ENCODE assay signal across 28 cellular contexts in genomic region chr11:131349368-131350086, GRCh38. TPM values are rescaled to one million over a fixed set of nuclear protein-coding genes. Genes with fewer than 3 reads are reported as not detected.
"Had no signal": no experiment of that assay in that cellular context is flagged by ENCODE, and none has a peak within 500 bp of the region (broad histone marks: within the 10 kb centered on the region; RNA-seq: fewer than 3 reads in every experiment).

No MANE protein-coding gene starts in this region.

- H3K4me3 Mint-ChIP-seq: activated B cell treated with CpG ODN at 0.5 μM for 24 hours; activated CD4-positive, alpha-beta T cell treated with anti-CD3 and anti-CD28 coated beads, Interleukin-2, amount 10 ng/mL, durations not matched to agents 24 days and 14 days; activated naive CD4-positive, alpha-beta T cell treated with anti-CD3 and anti-CD28 coated beads for 36 hours; activated naive CD8-positive, alpha-beta T cell; activated T-cell treated with anti-CD3 and anti-CD28 coated beads, Interleukin-2, amount 50 U/mL, for 4 hours; activated T-helper 17 cell treated with anti-CD3 and anti-CD28 coated beads, Interleukin-2, amount 50 U/mL, for 72 hours; brain; central memory CD8-positive, alpha-beta T cell had no signal

- H3K27me3 ChIP-seq: SJSA1 had no signal

- H3K27me3 Mint-ChIP-seq: activated B cell treated with CpG ODN at 0.5 μM for 24 hours; activated CD4-positive, alpha-beta T cell treated with anti-CD3 and anti-CD28 coated beads, Interleukin-2, amount 10 ng/mL, durations not matched to agents 24 days and 14 days; activated naive CD8-positive, alpha-beta T cell; activated T-helper 17 cell treated with anti-CD3 and anti-CD28 coated beads, Interleukin-2, amount 50 U/mL, for 72 hours; central memory CD8-positive, alpha-beta T cell had no signal

- H3K4me2 ChIP-seq: KMS-11 had no signal

- ATAC-seq: activated T-cell treated with anti-CD3 and anti-CD28 coated beads, Interleukin-2, amount 50 U/mL, for 4 hours; activated T-helper 17 cell treated with anti-CD3 and anti-CD28 coated beads, Interleukin-2, amount 50 U/mL, for 72 hours; PC-3; SK-N-SH treated with all-trans-retinoic acid at 6 μM for 48 hours had no signal

- H3K4me3 ChIP-seq: SJSA1 had no signal

- H3K4me1 ChIP-seq: SJSA1 had no signal

- FAIRE-seq: astrocyte, RCC 7860 had no signal

- H3K27ac Mint-ChIP-seq: activated B cell treated with CpG ODN at 0.5 μM for 24 hours; activated CD4-positive, alpha-beta T cell treated with anti-CD3 and anti-CD28 coated beads, Interleukin-2, amount 10 ng/mL, durations not matched to agents 24 days and 14 days; activated naive CD4-positive, alpha-beta T cell treated with anti-CD3 and anti-CD28 coated beads for 36 hours; activated naive CD8-positive, alpha-beta T cell; activated T-helper 17 cell treated with anti-CD3 and anti-CD28 coated beads, Interleukin-2, amount 50 U/mL, for 72 hours; brain had no signal

- H3K36me3 ChIP-seq: SJSA1 had no signal

- H3K9me3 ChIP-seq: SJSA1 had no signal

- H3K36me3 Mint-ChIP-seq: activated naive CD8-positive, alpha-beta T cell; brain had no signal

- H3K9me3 Mint-ChIP-seq: activated B cell treated with CpG ODN at 0.5 μM for 24 hours; activated CD4-positive, alpha-beta T cell treated with anti-CD3 and anti-CD28 coated beads, Interleukin-2, amount 10 ng/mL, durations not matched to agents 24 days and 14 days had no signal

- H3K9ac ChIP-seq: KMS-11 had no signal

- H3K27ac ChIP-seq: KMS-11, SJSA1 had no signal

- H3K4me1 Mint-ChIP-seq: activated B cell treated with CpG ODN at 0.5 μM for 24 hours; activated CD4-positive, alpha-beta T cell treated with anti-CD3 and anti-CD28 coated beads, Interleukin-2, amount 10 ng/mL, durations not matched to agents 24 days and 14 days; activated T-helper 17 cell treated with anti-CD3 and anti-CD28 coated beads, Interleukin-2, amount 50 U/mL, for 72 hours; central memory CD8-positive, alpha-beta T cell had no signal

- DNase-seq: activated B cell treated with CpG ODN at 0.5 μM for 24 hours; activated CD4-positive, alpha-beta T cell treated with anti-CD3 and anti-CD28 coated beads for 1 hour; activated CD4-positive, alpha-beta T cell treated with anti-CD3 and anti-CD28 coated beads, Interleukin-2, amount 10 ng/mL, durations not matched to agents 24 days and 14 days; activated CD4-positive, alpha-beta T cell treated with anti-CD3 and anti-CD28 coated beads, Interleukin-2, amount 50 U/mL, for 48 hours; activated CD8-positive, alpha-beta memory T cell treated with anti-CD3 and anti-CD28 coated beads for 24 hours; activated gamma-delta T cell; activated naive CD4-positive, alpha-beta T cell treated with anti-CD3 and anti-CD28 coated beads for 36 hours; activated T-cell treated with anti-CD3 and anti-CD28 coated beads, Interleukin-2, amount 50 U/mL, for 4 hours; amygdala; NCI-H1105 treated with DMSO at 0.1 percent for 48 hours; NCI-H1436 treated with DMSO at 0.1 percent for 48 hours; NCI-H187; NCI-H2081; NCI-H510A treated with DMSO at 0.1 percent for 48 hours; NCI-H69; PC-3; SHP77; SW 1271 had no signal

RNA-seq across cellular contexts. Expression of gene NTM, which starts 20.9 kb away (rescaled TPM):
- total RNA-seq: activated B cell treated with CpG ODN at 0.5 μM for 24 hours; activated CD4-positive, alpha-beta T cell treated with anti-CD3 and anti-CD28 coated beads, Interleukin-2, amount 10 ng/mL, durations not matched to agents 24 days and 14 days; activated naive CD4-positive, alpha-beta T cell treated with anti-CD3 and anti-CD28 coated beads for 36 hours; activated T-cell treated with anti-CD3 and anti-CD28 coated beads, Interleukin-2, amount 50 U/mL, for 4 hours; activated T-helper 17 cell treated with anti-CD3 and anti-CD28 coated beads, Interleukin-2, amount 50 U/mL, for 72 hours; PC-3; T-helper 1 cell treated with Interleukin-12 subunit alpha and Interleukin-12 subunit beta and Interleukin-4 antibody, amounts not matched to agents 30 ng/mL and 1 ng/mL, for 36 hours had no signal
